ENCODE assay signal across 19 cellular contexts in the genomic region with DNA sequence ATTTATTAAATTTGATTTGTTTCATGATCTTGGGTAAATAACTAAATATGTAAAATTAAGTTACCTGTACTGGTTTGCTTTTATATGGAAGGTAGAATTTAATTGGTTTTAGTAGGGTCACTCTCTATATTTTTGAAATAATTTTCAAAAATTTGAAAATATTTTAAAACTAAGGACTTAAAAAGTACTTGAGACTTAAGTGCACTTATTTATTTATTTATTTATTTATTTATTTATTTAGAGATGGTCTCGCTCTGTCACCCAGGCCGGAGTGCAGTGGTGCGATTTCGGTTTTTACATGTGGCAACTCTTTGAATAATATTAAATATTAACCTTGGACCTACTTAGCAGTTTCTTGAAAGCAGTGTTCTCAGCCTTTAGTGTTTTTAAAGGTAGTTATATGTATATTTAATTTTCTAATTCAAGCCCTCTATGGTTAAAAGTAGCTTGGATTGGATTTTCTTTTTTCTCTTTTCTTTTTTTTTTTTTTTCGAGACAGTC.
"Had no signal": no experiment of that assay in that cellular context is flagged by ENCODE, and none has a peak within 500 bp of the region (broad histone marks: within the 10 kb centered on the region; RNA-seq: fewer than 3 reads in every experiment).

No MANE protein-coding gene starts in this region.

- DNase-seq: NCI-H1092, NCI-H1105 treated with DMSO at 0.1 percent for 48 hours, NCI-H1417 treated with DMSO at 0.1 percent for 48 hours, NCI-H146, NCI-H187, NCI-H2029, NCI-H2081 treated with DMSO at 0.1 percent for 48 hours, NCI-H2171, NCI-H226, NCI-H446, NCI-H510A, NCI-H524 treated with DMSO at 0.1 percent for 48 hours, NCI-H69, NCI-H774, SHP77, SK-N-SH had no signal

- FAIRE-seq: HTR-8/SVneo had no signal

- H3K9me3 ChIP-seq: SK-N-SH had no signal

- H3K27ac ChIP-seq: HL-60, RWPE1 had no signal

- H3K4me2 ChIP-seq: SK-N-SH had no signal

- H3K9ac ChIP-seq: SK-N-SH had no signal
